In the genomic region with DNA sequence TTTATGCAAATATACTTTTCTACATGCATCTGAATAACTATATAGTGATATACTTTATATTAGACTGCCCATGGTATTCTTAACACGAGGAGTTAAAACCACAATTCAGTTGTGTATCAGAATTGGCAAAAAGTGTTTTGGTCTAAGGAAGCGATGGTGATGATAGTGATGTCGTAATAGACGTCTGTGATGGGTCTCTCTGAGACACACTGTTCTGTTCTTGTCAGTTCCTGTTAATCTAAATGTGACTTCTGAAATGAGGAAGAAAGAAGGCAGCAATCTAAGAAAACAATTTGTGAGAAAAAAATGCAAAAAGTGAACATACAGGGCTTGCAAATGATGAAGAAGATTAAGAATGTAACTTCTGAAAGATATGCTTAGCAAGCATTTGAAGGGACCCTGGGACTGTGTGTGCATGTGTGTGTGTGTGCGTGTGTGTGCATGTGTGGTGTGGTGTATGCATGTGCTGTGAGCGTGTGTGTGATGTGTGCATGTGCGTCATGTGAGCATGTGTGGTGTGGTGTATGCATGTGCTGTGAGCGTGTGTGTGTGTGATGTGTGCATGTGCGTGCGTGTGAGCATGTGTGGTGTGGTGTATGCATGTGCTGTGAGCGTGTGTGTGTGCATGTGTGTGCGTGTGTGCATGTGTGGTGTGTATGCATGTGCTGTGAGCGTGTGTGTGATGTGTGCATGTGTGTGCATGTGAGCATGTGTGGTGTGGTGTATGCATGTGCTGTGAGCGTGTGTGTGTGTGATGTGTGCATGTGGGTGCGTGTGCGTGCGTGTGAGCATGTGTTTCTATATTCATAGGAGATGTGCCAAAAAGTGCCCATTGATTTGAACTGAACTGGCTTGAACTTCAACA, we compare ENCODE assay signal across 13 cellular contexts.
DNase-seq lines count a peak whose midpoint lies in the region; ATAC-seq, FAIRE-seq and TF ChIP-seq lines count a peak whose summit lies in the region.
"Had no signal": no experiment of that assay in that cellular context is flagged by ENCODE, and none has a peak within 500 bp of the region (broad histone marks: within the 10 kb centered on the region; RNA-seq: fewer than 3 reads in every experiment).

No MANE protein-coding gene starts in this region.

- peaks cover 0 to 2% (median 0%) of the 10 kb centered on the region in 7 donors for H3K9me3 Mint-ChIP-seq in CD14-positive monocyte
- H3K9me3 Mint-ChIP-seq: neural progenitor cell had no signal

- DNase-seq in CD14-positive monocyte (ENCODE audit: low spot score) (peak; percentile 63), SKM-1 (lab: John Stamatoyannopoulos, UW; ENCODE audit: unreplicated experiment) (peak; percentile 94), heart right ventricle (no peak), pancreas (no peak), BE2C (no peak), iPS-NIHi7 (ENCODE audit: extremely low spot score) (no peak)
- DNase-seq in activated naive CD4-positive, alpha-beta T cell treated with anti-CD3 and anti-CD28 coated beads, Interleukin-2, amount 50 U/mL, for 16 hours: no peak
- DNase-seq: activated T-cell treated with anti-CD3 and anti-CD28 coated beads, Interleukin-2, amount 50 U/mL, for 1 hour; NCI-H69 had no signal

- H3K36me3 ChIP-seq in heart right ventricle: no peaks in the 10 kb centered on the region
- no peaks in the 10 kb centered on the region for H3K36me3 ChIP-seq in pancreas
- no peaks in the 10 kb centered on the region for H3K36me3 ChIP-seq in BE2C
- H3K36me3 ChIP-seq: breast epithelium, neural progenitor cell had no signal

- no peaks in the 10 kb centered on the region for H3K9me3 ChIP-seq in heart right ventricle
- H3K9me3 ChIP-seq in pancreas: no peaks in the 10 kb centered on the region
- H3K9me3 ChIP-seq in BE2C: no peaks in the 10 kb centered on the region
- H3K9me3 ChIP-seq: breast epithelium had no signal

- peaks cover 0 to 2% (median 2%) of the 10 kb centered on the region in 3 donors for H3K27me3 Mint-ChIP-seq in CD14-positive monocyte (ENCODE audit: low read depth in 3 of 3)

- peaks cover 0 to 3% of the 10 kb centered on the region in 2 donors for H3K36me3 Mint-ChIP-seq in CD14-positive monocyte
- H3K36me3 Mint-ChIP-seq: neural progenitor cell had no signal

- peaks cover 69% of the 10 kb centered on the region for H3K4me1 Mint-ChIP-seq in CD14-positive monocyte
- H3K4me1 Mint-ChIP-seq: B cell, neural progenitor cell had no signal

- no peak for FAIRE-seq in pancreas (lab: Jason Lieb, UNC)

- intact Hi-C loops in CD14-positive monocyte (cut with micrococcal nuclease): loop anchor here (5.0 to 10.0 kb wide), 4 partner anchors 43 to 270 kb away; a partner anchor contains a TSS
- intact Hi-C loops in heart right ventricle (cut with DNase I): no loop called here
- intact Hi-C loops in pancreas (cut with DNase I): no loop called here

- H3K27ac ChIP-seq in heart right ventricle (peak overlapping the region in 6 of 10 donors; percentile 4 to 80 (median 48)), pancreas (no peak overlapping the region)
- H3K27ac ChIP-seq: neural progenitor cell had no signal

- peak overlapping the region; percentile 21 to 82 for H3K4me3 Mint-ChIP-seq in CD14-positive monocyte
- H3K4me3 Mint-ChIP-seq: B cell, neural progenitor cell had no signal

- peak overlapping the region; percentile 93 to 100 (median 98) for H3K27ac Mint-ChIP-seq in CD14-positive monocyte
- H3K27ac Mint-ChIP-seq: B cell, neural progenitor cell had no signal

- H3K4me3 ChIP-seq in heart right ventricle: no peak overlapping the region
- H3K4me3 ChIP-seq in pancreas: no peak overlapping the region
- no peak overlapping the region for H3K4me3 ChIP-seq in BE2C (ENCODE audit: low read depth, low read length)
- H3K4me3 ChIP-seq: neural progenitor cell had no signal

- 62 to 66% methylated on average over 17 of the region's 17 CpGs for WGBS in heart right ventricle, 2 donors
- WGBS in pancreas, 2 donors: 75 to 81% methylated on average over 17 of the region's 17 CpGs

- ATAC-seq in heart right ventricle (peak; percentile 44 to 85 (median 80)), pancreas (peak in 3 of 4 donors; percentile 43 to 70 (median 68)), HG03045 (IDR thresholded peaks at IDR 0.05; ENCODE audit: unreplicated experiment) (no peak)

- TF ChIP-seq CTCF in CD14-positive monocyte (IDR thresholded peaks at IDR 0.05) (no peak), heart right ventricle (IDR thresholded peaks at IDR 0.05) (no peak), pancreas (IDR thresholded peaks at IDR 0.05) (no peak), BE2C (IDR thresholded peaks at IDR 0.05; ENCODE audit: low read depth, low read length) (no peak)

- H3K27me3 ChIP-seq in heart right ventricle: peaks cover 0 to 61% (median 33%) of the 10 kb centered on the region in 7 donors
- no peaks in the 10 kb centered on the region for H3K27me3 ChIP-seq in pancreas
- H3K27me3 ChIP-seq in BE2C: no peaks in the 10 kb centered on the region
- H3K27me3 ChIP-seq: breast epithelium, neural progenitor cell had no signal

- peaks cover 0 to 55% (median 20%) of the 10 kb centered on the region in 9 donors for H3K4me1 ChIP-seq in heart right ventricle
- no peaks in the 10 kb centered on the region for H3K4me1 ChIP-seq in pancreas
- H3K4me1 ChIP-seq in BE2C: peaks cover 27% of the 10 kb centered on the region
- H3K4me1 ChIP-seq: breast epithelium, neural progenitor cell had no signal

Comparison
In these comparisons a context has a peak if more than half of its experiments do, and no peak if none do; other contexts are left out.
1. DNase-seq: peak in CD14-positive monocyte (single experiment) and SKM-1 (single experiment); none in heart right ventricle (0 of 2), pancreas (0 of 6), BE2C (single experiment), activated naive CD4-positive, alpha-beta T cell treated with anti-CD3 and anti-CD28 coated beads, Interleukin-2, amount 50 U/mL, for 16 hours (single experiment) and iPS-NIHi7 (single experiment).
2. H3K27ac ChIP-seq: peak in heart right ventricle (6 of 10); none in pancreas (0 of 4).
3. intact Hi-C loops: an anchor here in CD14-positive monocyte (5.0 to 10.0 kb wide); none called in heart right ventricle and pancreas.